ENCODE assay signal across 20 cellular contexts in genomic region chr1:223642155-223642689, GRCh38. TPM values are rescaled to one million over a fixed set of nuclear protein-coding genes. Genes with fewer than 3 reads are reported as not detected.
"Had no signal": no experiment of that assay in that cellular context is flagged by ENCODE, and none has a peak within 500 bp of the region (broad histone marks: within the 10 kb centered on the region; RNA-seq: fewer than 3 reads in every experiment).

No MANE protein-coding gene starts in this region.

- H3K4me3 ChIP-seq: pancreas, stomach, thoracic aorta had no signal

- H3K27me3 ChIP-seq: brain microvascular endothelial cell, pancreas had no signal

- H3K36me3 ChIP-seq: brain microvascular endothelial cell, pancreas, stomach, thoracic aorta had no signal

- H3K27ac ChIP-seq: brain microvascular endothelial cell, pancreas, thoracic aorta had no signal

- ATAC-seq: activated CD4-positive, CD25-positive, alpha-beta regulatory T cell treated with anti-CD3 and anti-CD28 coated beads, Interleukin-2, amount 50 U/mL, for 24 hours had no signal

- DNase-seq: activated CD4-positive, alpha-beta T cell treated with anti-CD3 and anti-CD28 coated beads, Interleukin-2, amount 50 U/mL, for 4 hours; activated effector memory CD4-positive, alpha-beta T cell treated with Interleukin-2 at 50 U/mL for 16 hours; activated naive CD8-positive, alpha-beta T cell treated with anti-CD3 and anti-CD28 coated beads for 36 hours; activated T-cell treated with anti-CD3 and anti-CD28 coated beads, Interleukin-2, amount 50 U/mL, for 1 hour; brain microvascular endothelial cell; cerebellar nuclear complex; endodermal cell; erythroblast; mesenchymal stem cell; stimulated activated CD4-positive, alpha-beta T cell treated with anti-CD3 and anti-CD28 coated beads, Interleukin-15, amount 100 ng/mL, for 24 hours; stimulated activated CD4-positive, alpha-beta T cell treated with anti-CD3 and anti-CD28 coated beads, Interleukin-4, amount 100 ng/mL, for 24 hours had no signal

- H3K9me3 ChIP-seq: pancreas, thoracic aorta had no signal

RNA-seq across cellular contexts. Expression of gene CAPN8, which starts 23.3 kb away (rescaled TPM):
- total RNA-seq: activated naive CD8-positive, alpha-beta T cell treated with anti-CD3 and anti-CD28 coated beads for 36 hours; dermis microvascular lymphatic vessel endothelial cell; glomerular endothelial cell; myocyte; neural crest cell; T-helper 2 cell treated with Interferon-gamma antibody and Interleukin-4, amounts not matched to agents 100 ng/mL and 5 ng/mL, for 36 hours had no signal
